23 cellular contexts compared by ENCODE assay signal in genomic region chr13:110270507-110270906, GRCh38. TPM values are rescaled to one million over a fixed set of nuclear protein-coding genes. Genes with fewer than 3 reads are reported as not detected.
"Had no signal": no experiment of that assay in that cellular context is flagged by ENCODE, and none has a peak within 500 bp of the region (broad histone marks: within the 10 kb centered on the region; RNA-seq: fewer than 3 reads in every experiment).

No MANE protein-coding gene starts in this region.

- H3K36me3 Mint-ChIP-seq: activated naive CD8-positive, alpha-beta T cell treated with anti-CD3 and anti-CD28 coated beads for 36 hours; memory B cell; T-cell had no signal

- DNase-seq: activated CD4-positive, alpha-beta T cell treated with anti-CD3 and anti-CD28 coated beads, Interleukin-2, amount 10 ng/mL, durations not matched to agents 24 days and 14 days; activated CD8-positive, alpha-beta T cell treated with anti-CD3 and anti-CD28 coated beads for 36 hours; activated naive CD4-positive, alpha-beta T cell; activated naive CD8-positive, alpha-beta T cell treated with anti-CD3 and anti-CD28 coated beads for 36 hours; activated T-cell treated with anti-CD3 and anti-CD28 coated beads, Interleukin-2, amount 50 U/mL, for 4 hours; cortex of kidney; erythroblast; foreskin keratinocyte; hypothalamus; nucleus accumbens; posterior cingulate gyrus; stimulated activated CD4-positive, alpha-beta T cell treated with anti-CD3 and anti-CD28 coated beads, Interleukin-4, amount 100 ng/mL, for 24 hours; stimulated activated naive CD4-positive, alpha-beta T cell treated with Interleukin-2 at 50 U/mL for 16 hours; T-cell had no signal

- H3K4me3 ChIP-seq: breast epithelium, tibial nerve, uterus had no signal

- H3K27me3 Mint-ChIP-seq: memory B cell had no signal

- H3K27me3 ChIP-seq: breast epithelium, foreskin keratinocyte, tibial nerve, uterus had no signal

- H3K36me3 ChIP-seq: breast epithelium, uterus had no signal

- H3K9me3 ChIP-seq: breast epithelium, tibial nerve, uterus had no signal

- ATAC-seq: activated CD4-positive, CD25-positive, alpha-beta regulatory T cell treated with anti-CD3 and anti-CD28 coated beads, Interleukin-2, amount 50 U/mL, for 24 hours; activated CD8-positive, alpha-beta T cell treated with anti-CD3 and anti-CD28 coated beads for 36 hours; activated T-cell treated with anti-CD3 and anti-CD28 coated beads, Interleukin-2, amount 50 U/mL, for 4 hours; foreskin keratinocyte; T-cell had no signal

- H3K4me3 Mint-ChIP-seq: activated CD4-positive, alpha-beta T cell treated with anti-CD3 and anti-CD28 coated beads, Interleukin-2, amount 10 ng/mL, durations not matched to agents 24 days and 14 days; activated CD8-positive, alpha-beta T cell treated with anti-CD3 and anti-CD28 coated beads for 36 hours; activated naive CD8-positive, alpha-beta T cell treated with anti-CD3 and anti-CD28 coated beads for 36 hours; activated T-cell treated with anti-CD3 and anti-CD28 coated beads, Interleukin-2, amount 50 U/mL, for 4 hours; memory B cell; nephron; T-cell; T-helper 2 cell treated with Interferon-gamma antibody and Interleukin-4, amounts not matched to agents 5 μg/mL and 100 μg/mL, for 36 hours had no signal

- H3K27ac Mint-ChIP-seq: activated CD4-positive, alpha-beta T cell treated with anti-CD3 and anti-CD28 coated beads, Interleukin-2, amount 10 ng/mL, durations not matched to agents 24 days and 14 days; activated CD8-positive, alpha-beta T cell treated with anti-CD3 and anti-CD28 coated beads for 36 hours; activated naive CD8-positive, alpha-beta T cell treated with anti-CD3 and anti-CD28 coated beads for 36 hours; activated T-helper 2 cell treated with anti-CD3 and anti-CD28 coated beads, Interferon-gamma antibody, Interleukin-2, Interleukin-4, amounts not matched to agents 10 μg/mL and 5 μg/mL and 100 μg/mL, durations not matched to agents 14 hours and 24 hours and 36 hours; memory B cell; nephron; T-cell; T-helper 2 cell treated with Interferon-gamma antibody and Interleukin-4, amounts not matched to agents 5 μg/mL and 100 μg/mL, for 36 hours had no signal

- H3K4me1 Mint-ChIP-seq: activated CD4-positive, alpha-beta T cell treated with anti-CD3 and anti-CD28 coated beads, Interleukin-2, amount 10 ng/mL, durations not matched to agents 24 days and 14 days; activated naive CD8-positive, alpha-beta T cell treated with anti-CD3 and anti-CD28 coated beads for 36 hours; memory B cell; T-cell had no signal

- H3K4me1 ChIP-seq: breast epithelium, uterus had no signal

- H3K27ac ChIP-seq: breast epithelium, foreskin keratinocyte, VCaP had no signal

- H3K9me3 Mint-ChIP-seq: activated CD4-positive, alpha-beta T cell treated with anti-CD3 and anti-CD28 coated beads, Interleukin-2, amount 10 ng/mL, durations not matched to agents 24 days and 14 days; activated CD8-positive, alpha-beta T cell treated with anti-CD3 and anti-CD28 coated beads for 36 hours; activated naive CD8-positive, alpha-beta T cell treated with anti-CD3 and anti-CD28 coated beads for 36 hours; activated T-cell treated with anti-CD3 and anti-CD28 coated beads, Interleukin-2, amount 50 U/mL, for 4 hours; activated T-helper 2 cell treated with anti-CD3 and anti-CD28 coated beads, Interferon-gamma antibody, Interleukin-2, Interleukin-4, amounts not matched to agents 10 μg/mL and 5 μg/mL and 100 μg/mL, durations not matched to agents 14 hours and 24 hours and 36 hours; memory B cell; nephron; T-cell; T-helper 2 cell treated with Interferon-gamma antibody and Interleukin-4, amounts not matched to agents 5 μg/mL and 100 μg/mL, for 36 hours had no signal

RNA-seq across cellular contexts. Expression of gene COL4A1, which starts 36.5 kb away (rescaled TPM):
- total RNA-seq: activated CD4-positive, alpha-beta T cell treated with anti-CD3 and anti-CD28 coated beads, Interleukin-2, amount 10 ng/mL, durations not matched to agents 24 days and 14 days; activated CD8-positive, alpha-beta T cell treated with anti-CD3 and anti-CD28 coated beads for 36 hours; activated naive CD8-positive, alpha-beta T cell treated with anti-CD3 and anti-CD28 coated beads for 36 hours; activated T-helper 2 cell treated with anti-CD3 and anti-CD28 coated beads, Interferon-gamma antibody, Interleukin-2, Interleukin-4, amounts not matched to agents 10 μg/mL and 5 μg/mL and 100 μg/mL, durations not matched to agents 14 hours and 24 hours and 36 hours had no signal

RNA-seq across cellular contexts. Expression of gene COL4A2, which starts 36.6 kb away (rescaled TPM):
- total RNA-seq: activated CD4-positive, alpha-beta T cell treated with anti-CD3 and anti-CD28 coated beads, Interleukin-2, amount 10 ng/mL, durations not matched to agents 24 days and 14 days; activated CD8-positive, alpha-beta T cell treated with anti-CD3 and anti-CD28 coated beads for 36 hours; activated naive CD8-positive, alpha-beta T cell treated with anti-CD3 and anti-CD28 coated beads for 36 hours; activated T-helper 2 cell treated with anti-CD3 and anti-CD28 coated beads, Interferon-gamma antibody, Interleukin-2, Interleukin-4, amounts not matched to agents 10 μg/mL and 5 μg/mL and 100 μg/mL, durations not matched to agents 14 hours and 24 hours and 36 hours had no signal
